20 cellular contexts compared by ENCODE assay signal in the genomic region with DNA sequence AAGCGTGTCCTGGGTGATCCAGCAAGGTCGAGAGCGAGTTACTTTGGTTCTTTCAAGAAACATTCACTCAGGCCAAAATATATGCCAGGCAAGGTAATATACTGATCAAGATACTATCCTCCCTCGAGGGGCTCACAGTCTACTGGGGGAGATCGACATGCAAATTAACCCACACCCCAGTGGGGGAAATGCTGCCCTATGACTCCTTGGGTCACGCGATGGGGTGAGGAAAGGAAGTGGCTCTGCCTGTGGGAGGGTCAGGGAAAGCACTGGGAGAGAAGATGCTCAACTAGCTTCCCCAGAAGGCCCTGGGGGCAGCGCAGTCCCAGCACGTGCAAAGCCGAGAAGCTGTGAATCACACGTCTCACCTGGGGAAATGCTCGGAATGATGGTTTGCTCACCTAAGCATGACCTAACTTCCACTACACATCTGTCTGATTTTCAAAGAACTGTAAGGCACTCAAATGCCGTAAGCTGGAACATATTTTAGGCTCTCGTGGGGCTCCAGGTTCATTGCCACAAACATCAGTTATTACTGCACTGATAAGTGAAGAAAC.
DNase-seq lines count a peak whose midpoint lies in the region; ATAC-seq and TF ChIP-seq lines count a peak whose summit lies in the region.
"Had no signal": no experiment of that assay in that cellular context is flagged by ENCODE, and none has a peak within 500 bp of the region (broad histone marks: within the 10 kb centered on the region; RNA-seq: fewer than 3 reads in every experiment).

No MANE protein-coding gene starts in this region.

- WGBS in esophagus muscularis mucosa, result 91% methylated on average over 14 of the region's 14 CpGs
- 89 to 91% methylated on average over 14 of the region's 14 CpGs for WGBS in lung, 2 donors

- TF ChIP-seq CTCF in GM12865 (IDR thresholded peaks at IDR 0.05; ENCODE audit: insufficient read depth, low read depth, low read length, missing control alignments) (no peak), esophagus muscularis mucosa (IDR thresholded peaks at IDR 0.05) (no peak), lung (IDR thresholded peaks at IDR 0.05; ENCODE audit: control extremely low read depth, extremely low read depth) (no peak), brain microvascular endothelial cell (IDR thresholded peaks at IDR 0.05; ENCODE audit: low read depth, low read length, missing control alignments) (no peak)

- H3K4me3 ChIP-seq in GM12865 (ENCODE audit: low read depth, low read length) (no peak overlapping the region), esophagus muscularis mucosa (no peak overlapping the region), lung (no peak overlapping the region), brain microvascular endothelial cell (ENCODE audit: low read depth, low read length) (no peak overlapping the region)
- H3K4me3 ChIP-seq: A549; BLaER1 treated with 17β-estradiol and CSF1 and Interleukin-3, amounts not matched to agents 10 nM and 100 nM had no signal

- H3K27me3 ChIP-seq in esophagus muscularis mucosa, result peaks cover 0 to 6% (median 0%) of the 10 kb centered on the region in 4 donors
- H3K27me3 ChIP-seq in lung (ENCODE audit: control insufficient read depth, insufficient read depth), result no peaks in the 10 kb centered on the region
- H3K27me3 ChIP-seq in brain microvascular endothelial cell (replicated peaks), result no peaks in the 10 kb centered on the region
- H3K27me3 ChIP-seq: BLaER1 treated with 17β-estradiol and CSF1 and Interleukin-3, amounts not matched to agents 10 nM and 100 nM had no signal

- DNase-seq in GM12865 (ENCODE audit: low read depth) (peak; percentile 17), esophagus muscularis mucosa (ENCODE audit: extremely low spot score) (peak; percentile 81), lung (ENCODE audit: low spot score) (peak; percentile 27), NCI-H748 (lab: John Stamatoyannopoulos, UW; ENCODE audit: unreplicated experiment) (no peak), brain microvascular endothelial cell (no peak)
- DNase-seq: 8988T; ACHN; AML-193; BE2C; CD4-positive, alpha-beta T cell; CD8-positive, alpha-beta memory T cell; DMS 273 treated with DMSO at 0.1 percent for 48 hours; DMS79; EL; GDM1; H7; HCEC 1CT had no signal

- H3K9me3 ChIP-seq in esophagus muscularis mucosa (no peaks in the 10 kb centered on the region), lung (ENCODE audit: control insufficient read depth in 2 of 2, insufficient read depth in 1 of 2, low read length in 1 of 2) (no peaks in the 10 kb centered on the region)
- H3K9me3 ChIP-seq: A549; BE2C; BLaER1 treated with 17β-estradiol and CSF1 and Interleukin-3, amounts not matched to agents 10 nM and 100 nM had no signal

- in situ Hi-C loops in brain microvascular endothelial cell (cut with HindIII; ENCODE audit: low pct_ligation_motif_present, low sequenced_read_pairs), result no loop called here

- H3K36me3 ChIP-seq in esophagus muscularis mucosa (no peaks in the 10 kb centered on the region), lung (ENCODE audit: control insufficient read depth in 2 of 2, insufficient read depth in 2 of 2, low read length in 2 of 2) (no peaks in the 10 kb centered on the region), brain microvascular endothelial cell (replicated peaks) (no peaks in the 10 kb centered on the region)
- H3K36me3 ChIP-seq: BE2C; BLaER1 treated with 17β-estradiol and CSF1 and Interleukin-3, amounts not matched to agents 10 nM and 100 nM had no signal

- ATAC-seq in lung (ENCODE audit: insufficient read depth, low FRiP score) (no peak), HG02973 (IDR thresholded peaks at IDR 0.05; ENCODE audit: unreplicated experiment) (no peak)

- intact Hi-C loops in esophagus muscularis mucosa (cut with DNase I), result no loop called here

- H3K27ac ChIP-seq in esophagus muscularis mucosa (replicated peaks in 1 of 4) (no peak overlapping the region), lung (ENCODE audit: low read depth in 1 of 2, low read length in 1 of 2) (no peak overlapping the region), brain microvascular endothelial cell (no peak overlapping the region)
- H3K27ac ChIP-seq: A549; BLaER1 treated with 17β-estradiol and CSF1 and Interleukin-3, amounts not matched to agents 10 nM and 100 nM had no signal

- H3K4me1 ChIP-seq in esophagus muscularis mucosa (no peaks in the 10 kb centered on the region), lung (ENCODE audit: control insufficient read depth in 2 of 2, insufficient read depth in 2 of 2, low read length in 2 of 2) (no peaks in the 10 kb centered on the region)
- H3K4me1 ChIP-seq: A549, BE2C had no signal

- TF ChIP-seq POLR2A in esophagus muscularis mucosa (IDR thresholded peaks at IDR 0.05; ENCODE audit: low read depth), result no peak

- TF ChIP-seq EP300 in esophagus muscularis mucosa (IDR thresholded peaks at IDR 0.05), result no peak

Comparison
In these comparisons a context has a peak if more than half of its experiments do, and no peak if none do; other contexts are left out.
1. DNase-seq: peak in GM12865 (single experiment), esophagus muscularis mucosa (single experiment) and lung (single experiment); none in NCI-H748 (single experiment) and brain microvascular endothelial cell (single experiment).